Comparison of ENCODE assay signal across 9 cellular contexts in the genomic region with DNA sequence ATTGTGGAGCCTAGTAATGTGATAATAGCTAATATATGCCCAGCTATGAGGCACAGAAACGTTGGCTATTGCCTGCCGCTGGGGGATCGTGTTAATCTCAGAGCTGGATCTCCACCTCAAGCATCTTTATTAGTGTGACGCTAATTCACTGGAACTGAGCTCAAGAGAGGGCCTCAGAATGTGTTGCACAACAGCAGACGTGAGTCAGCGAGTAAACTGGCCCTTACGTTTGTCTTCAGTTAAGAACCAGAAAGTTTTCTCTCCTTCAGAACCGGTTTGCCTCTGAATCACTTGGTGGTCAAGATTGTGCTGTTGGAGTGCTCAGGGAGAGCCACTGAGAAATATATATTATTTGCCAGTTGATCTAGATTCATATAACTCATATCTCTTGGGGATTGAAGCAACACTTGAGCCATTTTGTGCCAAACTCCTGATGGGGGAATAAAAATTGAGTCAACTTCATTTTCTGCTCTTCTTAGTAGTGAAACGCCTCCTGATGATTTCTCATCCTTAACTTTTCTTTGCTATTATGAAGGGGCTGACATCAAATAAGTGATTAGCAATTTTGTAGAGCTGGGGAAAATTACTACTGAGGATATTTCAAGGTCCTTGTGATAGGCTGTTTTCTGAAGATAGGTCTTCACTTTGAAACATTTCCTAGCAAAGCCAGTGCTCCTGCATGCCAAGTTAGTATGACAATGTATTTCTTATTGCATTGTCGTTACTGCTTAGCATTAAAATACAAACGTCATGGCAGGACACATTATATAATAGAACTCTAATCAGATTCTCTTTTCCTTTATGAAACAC. TPM values are rescaled to one million over a fixed set of nuclear protein-coding genes. Genes with fewer than 3 reads are reported as not detected.
DNase-seq lines count a peak whose midpoint lies in the region; ATAC-seq, FAIRE-seq and TF ChIP-seq lines count a peak whose summit lies in the region.
"Had no signal": no experiment of that assay in that cellular context is flagged by ENCODE, and none has a peak within 500 bp of the region (broad histone marks: within the 10 kb centered on the region; RNA-seq: fewer than 3 reads in every experiment).

No MANE protein-coding gene starts in this region.

- no peak for FAIRE-seq in frontal cortex (lab: Jason Lieb, UNC)

- H4K5ac ChIP-seq in IMR-90 (ENCODE audit: low read depth, low read length): peak overlapping the region; percentile 18; the same call in 1 of the 2 replicates

- dilution Hi-C loops in IMR-90 (cut with HindIII; ENCODE audit: low sequenced_read_pairs, unreplicated experiment): no loop called here

- H3K9me1 ChIP-seq in IMR-90 (ENCODE audit: insufficient read depth, low read length): peaks cover 2% of the 10 kb centered on the region

- H3K23ac ChIP-seq in IMR-90 (ENCODE audit: low read depth, low read length): no peak overlapping the region

- H3K4me3 ChIP-seq in IMR-90 (ENCODE audit: insufficient read depth, low read depth, low read length) (no peak overlapping the region), lower lobe of right lung (no peak overlapping the region)

- peak; percentile 26; the same call in 1 of the 2 replicates for TF ChIP-seq RAD21 in IMR-90 (IDR thresholded peaks at IDR 0.05; ENCODE audit: low read length)

- peak overlapping the region; percentile 30; the same call in 1 of the 2 replicates for H3K4me2 ChIP-seq in IMR-90 (ENCODE audit: low read depth, low read length)

- H3K27ac ChIP-seq in IMR-90 (ENCODE audit: insufficient read depth, low read length): peak overlapping the region; percentile 19; the same call in 1 of the 2 replicates
- peak overlapping the region; percentile 54 for H3K27ac ChIP-seq in lower lobe of right lung
- H3K27ac ChIP-seq in CD4-positive, alpha-beta T cell (ENCODE audit: low read depth, low read length): no peak overlapping the region

- no peak overlapping the region for H4K91ac ChIP-seq in IMR-90 (ENCODE audit: insufficient read depth, low read depth, low read length)

- no peaks in the 10 kb centered on the region for H4K20me1 ChIP-seq in IMR-90 (ENCODE audit: insufficient read depth, low read length)

- H3K14ac ChIP-seq in IMR-90 (replicated peaks; ENCODE audit: low read depth, low read length): 0 out of 2 replicates have a peak overlapping the region, but pooled peaks have one; percentile 20

- CTCF ChIA-PET in IMR-90 (lab: Yijun Ruan, JAX): interaction anchor here (0.8 kb wide), 1 partner anchor 70 kb away, joined by 3 read pairs; no protein-coding TSS in a partner anchor
- CTCF ChIA-PET in CD4-positive, alpha-beta T cell (lab: Charles Lee): interaction anchor here (1.3 kb wide), 1 partner anchor 9 kb away, joined by 3 read pairs; no protein-coding TSS in a partner anchor

- DNase-seq in 8988T (peak; percentile 18), IMR-90 (peak; percentile 100), T47D (ENCODE audit: low read depth in 1 of 2, low spot score in 1 of 2) (peak; percentile 51 to 93), lower lobe of right lung (peak; percentile 74), frontal cortex (ENCODE audit: low spot score in 2 of 2) (no peak)
- DNase-seq in CD4-positive, alpha-beta T cell: no peak
- DNase-seq in central memory CD4-positive, alpha-beta T cell: no peak
- DNase-seq: CD4-positive, CD25-positive, alpha-beta regulatory T cell had no signal

- H3K9me3 ChIP-seq in IMR-90 (ENCODE audit: control insufficient read depth, insufficient read depth, low read length): no peaks in the 10 kb centered on the region
- H3K9me3 ChIP-seq in lower lobe of right lung: no peaks in the 10 kb centered on the region
- no peaks in the 10 kb centered on the region for H3K9me3 ChIP-seq in CD4-positive, alpha-beta T cell (ENCODE audit: control insufficient read depth, low read length)

- H2BK5ac ChIP-seq in IMR-90 (ENCODE audit: low read depth, low read length, poor library complexity, severe bottlenecking): peak overlapping the region; percentile 93

- H2BK120ac ChIP-seq in IMR-90 (ENCODE audit: low read depth, low read length): peak overlapping the region; percentile 33; the same call in 1 of the 2 replicates

- peak overlapping the region; percentile 7; the same call in 1 of the 2 replicates for H3K56ac ChIP-seq in IMR-90 (ENCODE audit: extremely low read depth, insufficient read depth, low read length)

- peaks cover 18 to 42% of the 10 kb centered on the region in 2 experiments; a peak in 3 of 4 replicates for H3K79me1 ChIP-seq in IMR-90 (ENCODE audit: low read depth in 1 of 2, low read length in 2 of 2)

- TF ChIP-seq CTCF in IMR-90 (conservative IDR thresholded peaks at IDR 0.05; ENCODE audit: low read depth, low read length): peak; percentile 29; the same call in 1 of the 2 replicates
- TF ChIP-seq CTCF in lower lobe of right lung (IDR thresholded peaks at IDR 0.05): no peak
- no peak for TF ChIP-seq CTCF in CD4-positive, alpha-beta T cell (IDR thresholded peaks at IDR 0.05)

- H4K8ac ChIP-seq in IMR-90 (ENCODE audit: low read depth in 2 of 2, low read length in 2 of 2): peak overlapping the region in 1 of 2 experiments; percentile 27; a peak in 2 of 4 replicates

- H3K4me1 ChIP-seq in IMR-90 (ENCODE audit: control insufficient read depth, insufficient read depth, low read length): peaks cover 11% of the 10 kb centered on the region
- peaks cover 17% of the 10 kb centered on the region for H3K4me1 ChIP-seq in lower lobe of right lung

- no TSS peak for BruUV-seq in IMR-90 (replicated peaks; lab: Mats Ljungman, UMichigan)

- H3K9ac ChIP-seq in IMR-90 (ENCODE audit: low read depth, low read length): no peak overlapping the region

- no peaks in the 10 kb centered on the region; the same call in 1 of the 2 replicates for H3K36me3 ChIP-seq in IMR-90 (ENCODE audit: control insufficient read depth, insufficient read depth, low read length)
- H3K36me3 ChIP-seq in lower lobe of right lung: peaks cover 8% of the 10 kb centered on the region

- peaks cover 73% of the 10 kb centered on the region for H3K36me3 Mint-ChIP-seq in CD4-positive, alpha-beta T cell (ENCODE audit: low read depth)

- no CpG with 5 or more reads among the region's 11 CpGs for WGBS in IMR-90 (ENCODE audit: extremely low coverage in 2 of 2, insufficient read length in 1 of 2), 2 experiments

- H2AK5ac ChIP-seq in IMR-90 (ENCODE audit: low read depth, low read length): no peak overlapping the region

- peak; percentile 90 for ATAC-seq in IMR-90 (ENCODE audit: low read depth)
- ATAC-seq in lower lobe of right lung: peak; percentile 95 to 97
- no peak for ATAC-seq in CD4-positive, alpha-beta T cell (ENCODE audit: poor library complexity)
- no peak for ATAC-seq in HG03159 (IDR thresholded peaks at IDR 0.05; ENCODE audit: unreplicated experiment)

- TF ChIP-seq POLR2A in IMR-90 (IDR thresholded peaks at IDR 0.05; ENCODE audit: low read depth, low read length): peak; percentile 65

- H2AK9ac ChIP-seq in IMR-90 (replicated peaks; ENCODE audit: low read depth, low read length, poor library complexity): peak overlapping the region; percentile 6

- H3K4me1 Mint-ChIP-seq in CD4-positive, alpha-beta T cell (ENCODE audit: low read depth): peaks cover 32% of the 10 kb centered on the region

- POLR2A ChIA-PET in IMR-90 (lab: Charles Lee; ENCODE audit: unreplicated experiment): interaction anchor here (1.0 kb wide), 1 partner anchor 25 kb away, joined by 3 read pairs; no protein-coding TSS in a partner anchor
- POLR2A ChIA-PET in CD4-positive, alpha-beta T cell (lab: Charles Lee): no interaction called here

- H3K18ac ChIP-seq in IMR-90 (ENCODE audit: low read depth, low read length): peak overlapping the region; percentile 57

- H3K27me3 ChIP-seq in IMR-90 (ENCODE audit: control insufficient read depth, insufficient read depth, low read length) (no peaks in the 10 kb centered on the region), lower lobe of right lung (ENCODE audit: low read depth) (no peaks in the 10 kb centered on the region)
- no peaks in the 10 kb centered on the region for H3K27me3 ChIP-seq in CD4-positive, alpha-beta T cell (ENCODE audit: control insufficient read depth, insufficient read depth, low read length)

- peak overlapping the region; percentile 19; the same call in 1 of the 2 replicates for H2BK20ac ChIP-seq in IMR-90 (ENCODE audit: low read depth, low read length)

- no peaks in the 10 kb centered on the region for H3K9me3 Mint-ChIP-seq in CD4-positive, alpha-beta T cell

- no peak overlapping the region for H3K4me3 Mint-ChIP-seq in CD4-positive, alpha-beta T cell
- H3K4me3 Mint-ChIP-seq: CD4-positive, CD25-positive, alpha-beta regulatory T cell had no signal

- H3K27me3 Mint-ChIP-seq in CD4-positive, alpha-beta T cell: no peaks in the 10 kb centered on the region
- H3K27me3 Mint-ChIP-seq: CD4-positive, CD25-positive, alpha-beta regulatory T cell had no signal

- peak overlapping the region; percentile 10 for H2AFZ ChIP-seq in IMR-90 (replicated peaks; ENCODE audit: low read length, poor library complexity)

- H3K27ac Mint-ChIP-seq in CD4-positive, alpha-beta T cell: no peak overlapping the region

- intact Hi-C loops in IMR-90 (cut with micrococcal nuclease) (no loop called here), lower lobe of right lung (cut with DNase I) (no loop called here)
- intact Hi-C loops in CD4-positive, alpha-beta T cell (cut with DNase I, micrococcal nuclease): no loop called here

- in situ Hi-C loops in IMR-90 (cut with MboI; ENCODE audit: low sequenced_read_pairs) (no loop called here), T47D (cut with HindIII; ENCODE audit: low pct_unique_long_range_greater_than_20kb, low sequenced_read_pairs) (no loop called here)

- H3K4ac ChIP-seq in IMR-90 (ENCODE audit: low read depth, low read length): peak overlapping the region; percentile 11; the same call in 1 of the 2 replicates

- H2BK15ac ChIP-seq in IMR-90 (ENCODE audit: low read depth, low read length): no peak overlapping the region

RNA-seq across cellular contexts. Expression of gene BZW2, which starts 22.3 kb away (rescaled TPM):
- 58.1 and 65.0 TPM in 2 replicates for total RNA-seq in IMR-90 (2012; rRNA removed)
- 86.1 and 92.9 TPM in 2 replicates for polyA plus RNA-seq in IMR-90 (2012; rRNA removed)
- polyA plus RNA-seq in IMR-90 (2012; cell fraction: cytosol; rRNA removed): 28.3 and 30.7 TPM in 2 replicates
- polyA plus RNA-seq in IMR-90 (2012; cell fraction: nucleus; rRNA removed; ENCODE audit: low replicate concordance): 10.4 and 40.8 TPM in 2 replicates
- 24.6 TPM for total RNA-seq in lower lobe of right lung
- 10 to 100 TPM; 15.1 to 17.2 TPM for total RNA-seq in CD4-positive, alpha-beta T cell
- 101 TPM for total RNA-seq in frontal cortex

RNA-seq across cellular contexts. Expression of gene ANKMY2, which starts 22.7 kb away (rescaled TPM):
- 41.9 and 43.6 TPM in 2 replicates for total RNA-seq in IMR-90 (2012; rRNA removed)
- 15.8 and 19.5 TPM in 2 replicates for polyA plus RNA-seq in IMR-90 (2012; rRNA removed)
- 5.3 TPM in 2 replicates for polyA plus RNA-seq in IMR-90 (2012; cell fraction: cytosol; rRNA removed)
- polyA plus RNA-seq in IMR-90 (2012; cell fraction: nucleus; rRNA removed; ENCODE audit: low replicate concordance): 3.9 and 25.7 TPM in 2 replicates
- total RNA-seq in lower lobe of right lung: 13.9 TPM
- 1 to 10 TPM; 3.3 to 5.1 TPM for total RNA-seq in CD4-positive, alpha-beta T cell
- total RNA-seq in frontal cortex: 96.6 TPM

Comparison
In these comparisons a context has a peak if more than half of its experiments do, and no peak if none do; other contexts are left out.
1. DNase-seq: peak in 8988T (single experiment), IMR-90 (single experiment), T47D (2 of 2) and lower lobe of right lung (single experiment); none in CD4-positive, alpha-beta T cell (0 of 10), central memory CD4-positive, alpha-beta T cell (single experiment) and frontal cortex (0 of 2).
2. ATAC-seq: peak in IMR-90 (single experiment) and lower lobe of right lung (2 of 2); none in CD4-positive, alpha-beta T cell (single experiment) and HG03159 (single experiment).